Comparison of ENCODE assay signal across 8 cellular contexts in the genomic region with DNA sequence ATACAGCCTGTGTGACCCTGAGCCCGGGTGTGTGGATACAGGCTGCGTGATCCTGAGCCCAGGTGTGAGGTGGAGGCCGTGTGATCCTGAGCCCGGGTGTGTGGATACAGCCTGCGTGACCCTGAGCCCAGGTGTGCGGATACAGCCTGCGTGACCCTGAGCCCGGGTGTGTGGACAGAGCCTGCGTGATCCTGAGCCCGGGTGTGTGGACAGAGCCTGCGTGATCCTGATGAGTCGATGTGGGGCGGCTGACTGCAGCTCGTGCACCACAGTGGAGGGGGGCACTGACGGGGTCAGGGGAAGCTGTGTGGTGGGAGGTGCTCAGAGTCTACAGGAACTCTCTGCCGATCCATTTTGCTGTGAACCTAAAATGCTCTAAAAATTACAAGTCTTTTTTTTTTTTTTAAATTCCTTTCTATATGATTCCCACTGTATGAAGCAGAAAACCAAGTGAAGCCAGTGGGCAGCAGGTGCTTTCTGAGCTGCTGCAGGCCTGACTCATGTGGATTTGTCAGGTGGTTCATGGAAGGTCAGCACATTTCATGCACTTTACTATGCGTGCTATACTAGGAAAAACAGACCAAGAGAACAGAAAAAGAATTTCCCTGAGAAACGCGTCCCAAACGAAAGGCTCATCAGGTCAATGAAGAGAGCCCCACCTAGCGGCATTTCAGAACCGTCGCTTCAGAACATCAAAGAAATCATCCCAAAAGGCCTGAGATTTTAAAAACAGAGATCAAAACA. TPM values are rescaled to one million over a fixed set of nuclear protein-coding genes. Genes with fewer than 3 reads are reported as not detected.
DNase-seq lines count a peak whose midpoint lies in the region; FAIRE-seq and TF ChIP-seq lines count a peak whose summit lies in the region.

No MANE protein-coding gene starts in this region.

- H3K27me3 ChIP-seq in OCI-LY1 (ENCODE audit: insufficient read depth, low read length) = peaks cover 4% of the 10 kb centered on the region; the same call in 1 of the 2 replicates
- H3K27me3 ChIP-seq in H1 (replicated peaks in 1 of 4; ENCODE audit: control insufficient read depth in 3 of 4, extremely low read depth in 1 of 4, insufficient read depth in 3 of 4, low read length in 3 of 4) = no peaks in the 10 kb centered on the region
- H3K27me3 ChIP-seq in mesendoderm (ENCODE audit: insufficient read depth, low read length, poor library complexity) = no peaks in the 10 kb centered on the region
- no peaks in the 10 kb centered on the region for H3K27me3 ChIP-seq in sigmoid colon

- H2AFZ ChIP-seq in OCI-LY1 (ENCODE audit: low read length) (no peak overlapping the region), H1 (ENCODE audit: low read length) (no peak overlapping the region)

- POLR2A ChIA-PET in H1 (lab: Charles Lee; ENCODE audit: partially characterized antibody) = no interaction called here

- H3K79me2 ChIP-seq in OCI-LY1 (ENCODE audit: insufficient read depth, low read length) (no peaks in the 10 kb centered on the region), H1 (ENCODE audit: control insufficient read depth in 1 of 2, insufficient read depth in 2 of 2, low read length in 2 of 2) (peaks cover 0 to 12% of the 10 kb centered on the region in 2 experiments; a peak in 1 of 4 replicates), mesendoderm (ENCODE audit: control insufficient read depth, insufficient read depth, low read length) (no peaks in the 10 kb centered on the region)

- H3K18ac ChIP-seq in H1 (ENCODE audit: extremely low read depth, low read length) = no peak overlapping the region
- no peak overlapping the region for H3K18ac ChIP-seq in mesendoderm (ENCODE audit: low read length)

- CTCF ChIA-PET in H1 (lab: Charles Lee; ENCODE audit: partially characterized antibody) = interaction anchor here (0.6 to 2.7 kb wide), 18 partner anchors 10 to 403 kb away, joined by 3 to 14 read pairs (median 4); no protein-coding TSS in a partner anchor

- H3K9me2 ChIP-seq in OCI-LY1 (ENCODE audit: low read depth, low read length) = no peaks in the 10 kb centered on the region

- H2BK15ac ChIP-seq in H1 (ENCODE audit: low read length) (no peak overlapping the region), mesendoderm (replicated peaks; ENCODE audit: low read depth) (no peak overlapping the region)

- H2AK5ac ChIP-seq in H1 (ENCODE audit: low read depth, low read length) = no peak overlapping the region
- H2AK5ac ChIP-seq in mesendoderm (ENCODE audit: low read length) = no peak overlapping the region

- H3K4me2 ChIP-seq in OCI-LY1 (ENCODE audit: low read length) = no peak overlapping the region
- no peak overlapping the region for H3K4me2 ChIP-seq in H1 (ENCODE audit: insufficient read depth in 1 of 2, low read depth in 2 of 2, low read length in 2 of 2)
- no peak overlapping the region for H3K4me2 ChIP-seq in mesendoderm (ENCODE audit: low read length)

- TF ChIP-seq CTCF in GM10266 (IDR thresholded peaks at IDR 0.05; ENCODE audit: control insufficient read depth, insufficient read depth, low read depth, missing control alignments) (peak; percentile 45), OCI-LY1 (IDR thresholded peaks at IDR 0.05; ENCODE audit: low read length) (peak; percentile 97), H1 (IDR thresholded peaks at IDR 0.05; ENCODE audit: control extremely low read depth in 1 of 3, insufficient read depth in 1 of 3, low read depth in 1 of 3, low read length in 3 of 3) (peak; percentile 31 to 75 (median 68)), sigmoid colon (IDR thresholded peaks at IDR 0.05) (peak in 2 of 4 experiments; percentile 27 to 45)

- peak; percentile 71 for DNase-seq in GM10266 (ENCODE audit: extremely low spot score)
- no peak for DNase-seq in H1 (ENCODE audit: low read depth in 1 of 2, low spot score in 2 of 2)
- peak; percentile 72 for DNase-seq in mesendoderm
- no peak for DNase-seq in islet precursor cell
- DNase-seq in NCI-H1105 (lab: John Stamatoyannopoulos, UW) = no peak
- DNase-seq in sigmoid colon = no peak

- H3K14ac ChIP-seq in H1 (ENCODE audit: insufficient read length) = no peak overlapping the region

- H4K91ac ChIP-seq in H1 (replicated peaks; ENCODE audit: insufficient read length, low read length) = no peak overlapping the region

- 0 out of 2 replicates have a peak, but pooled peaks cover 7% of the 10 kb centered on the region for H4K20me1 ChIP-seq in OCI-LY1 (ENCODE audit: insufficient read depth, low read length)
- H4K20me1 ChIP-seq in H1 (replicated peaks in 1 of 2; ENCODE audit: control insufficient read depth in 1 of 2, insufficient read depth in 2 of 2, low read length in 2 of 2) = peaks cover 3 to 9% of the 10 kb centered on the region in 2 experiments

- no peaks in the 10 kb centered on the region for H3K23me2 ChIP-seq in H1 (ENCODE audit: low read depth, low read length)

- no peaks in the 10 kb centered on the region for H3K9me3 ChIP-seq in OCI-LY1 (ENCODE audit: low read length)
- no peaks in the 10 kb centered on the region for H3K9me3 ChIP-seq in H1 (ENCODE audit: insufficient read depth in 2 of 2, low read depth in 1 of 2, low read length in 1 of 2)
- no peaks in the 10 kb centered on the region for H3K9me3 ChIP-seq in sigmoid colon

- no peak overlapping the region for H3K4me3 ChIP-seq in OCI-LY1 (ENCODE audit: low read depth, low read length, poor library complexity, severe bottlenecking)
- H3K4me3 ChIP-seq in H1 (ENCODE audit: extremely low read depth in 1 of 4, insufficient read depth in 2 of 4, low read depth in 3 of 4, low read length in 4 of 4) = no peak overlapping the region
- H3K4me3 ChIP-seq in mesendoderm (ENCODE audit: low read length) = no peak overlapping the region
- H3K4me3 ChIP-seq in sigmoid colon = no peak overlapping the region

- H2BK120ac ChIP-seq in H1 (replicated peaks; ENCODE audit: low read depth, low read length) (no peak overlapping the region), mesendoderm (ENCODE audit: low read depth, low read length) (no peak overlapping the region)

- TF ChIP-seq EP300 in H1 (IDR thresholded peaks at IDR 0.05; ENCODE audit: borderline replicate concordance in 1 of 2, low read depth in 2 of 2, low read length in 2 of 2) (no peak), sigmoid colon (IDR thresholded peaks at IDR 0.05) (no peak)

- H3K27ac ChIP-seq in OCI-LY1 (ENCODE audit: low read depth, low read length, poor library complexity, severe bottlenecking) (no peak overlapping the region), H1 (ENCODE audit: low read depth, low read length) (no peak overlapping the region), mesendoderm (ENCODE audit: low read depth, low read length) (no peak overlapping the region), sigmoid colon (no peak overlapping the region)

- H4K8ac ChIP-seq in H1 (ENCODE audit: extremely low read depth, insufficient read depth, low read length) (no peak overlapping the region), mesendoderm (ENCODE audit: low read depth, low read length) (no peak overlapping the region)

- TF ChIP-seq POLR2A in H1 (IDR thresholded peaks at IDR 0.05; ENCODE audit: control extremely low read depth in 1 of 2, low read depth in 2 of 2, low read length in 2 of 2) (no peak), sigmoid colon (IDR thresholded peaks at IDR 0.05) (no peak)

- H3F3A ChIP-seq in OCI-LY1 (ENCODE audit: insufficient read depth, low read length) = no peaks in the 10 kb centered on the region

- no peak overlapping the region for H2BK12ac ChIP-seq in H1 (ENCODE audit: low read depth, low read length)

- 73% methylated on average over 23 of the region's 23 CpGs; no CpG with 5 or more reads in 1 of the 2 experiments for WGBS in H1 (ENCODE audit: extremely low coverage in 1 of 2, insufficient coverage in 1 of 2, insufficient read length in 1 of 2, insufficient replicate concordance in 2 of 2, low coverage in 1 of 2, low lambda C conversion rate in 2 of 2, missing lambda C conversion rate in 1 of 2), 2 experiments
- no CpG with 5 or more reads among the region's 23 CpGs for WGBS in mesendoderm (ENCODE audit: extremely low coverage, insufficient coverage, low lambda C conversion rate)
- 63 to 71% methylated on average over 23 of the region's 23 CpGs for WGBS in sigmoid colon, 2 donors

- H3K79me1 ChIP-seq in H1 (ENCODE audit: low read depth, low read length) (peaks cover 8% of the 10 kb centered on the region; the same call in 1 of the 2 replicates), mesendoderm (ENCODE audit: low read length) (no peaks in the 10 kb centered on the region)

- H3K9ac ChIP-seq in OCI-LY1 (ENCODE audit: low read length) = no peak overlapping the region
- no peak overlapping the region for H3K9ac ChIP-seq in H1 (replicated peaks in 1 of 4; ENCODE audit: extremely low read depth in 1 of 4, low read depth in 3 of 4, low read length in 3 of 4)
- H3K9ac ChIP-seq in mesendoderm (ENCODE audit: low read length) = no peak overlapping the region

- no peak overlapping the region for H3K23ac ChIP-seq in H1 (ENCODE audit: insufficient read length)
- H3K23ac ChIP-seq in mesendoderm (ENCODE audit: low read length) = no peak overlapping the region

- H3K56ac ChIP-seq in H1 (replicated peaks; ENCODE audit: insufficient read length, low read depth, low read length) = no peak overlapping the region
- no peak overlapping the region for H3K56ac ChIP-seq in mesendoderm (ENCODE audit: low read length)

- H4K5ac ChIP-seq in H1 (ENCODE audit: insufficient read length, low read depth, low read length) (no peak overlapping the region), mesendoderm (ENCODE audit: low read length) (no peak overlapping the region)

- FAIRE-seq in A204.1 (lab: Jason Lieb, UNC) (peak; percentile 90), H1 (lab: Jason Lieb, UNC) (peak; percentile 69)

- H2BK5ac ChIP-seq in H1 (ENCODE audit: low read depth, low read length) (no peak overlapping the region), mesendoderm (ENCODE audit: low read length) (no peak overlapping the region)

- no peak overlapping the region for H2BK20ac ChIP-seq in H1 (ENCODE audit: low read length)

- intact Hi-C loops in sigmoid colon (cut with DNase I) = loop anchor here (5.0 kb wide), 1 partner anchor 79 kb away; no protein-coding TSS in a partner anchor

- TF ChIP-seq RAD21 in H1 (IDR thresholded peaks at IDR 0.05 in 1 of 2, conservative IDR thresholded peaks at IDR 0.05 in 1 of 2; ENCODE audit: low read depth in 2 of 2, low read length in 2 of 2) = peak; percentile 74 to 80

- H3K4me1 ChIP-seq in OCI-LY1 (ENCODE audit: insufficient read depth, low read length, severe bottlenecking) (no peaks in the 10 kb centered on the region), H1 (replicated peaks in 1 of 4; ENCODE audit: control insufficient read depth in 3 of 4, insufficient read depth in 4 of 4, low read length in 3 of 4) (peaks cover 0 to 5% (median 3%) of the 10 kb centered on the region in 4 experiments; a peak in 4 of 7 replicates), mesendoderm (ENCODE audit: control insufficient read depth, low read depth, low read length) (no peaks in the 10 kb centered on the region), sigmoid colon (peaks cover 0 to 11% (median 5%) of the 10 kb centered on the region in 4 donors)

- H3K4ac ChIP-seq in H1 (replicated peaks; ENCODE audit: insufficient read length, low read depth, low read length) (no peak overlapping the region), mesendoderm (ENCODE audit: low read depth, low read length) (no peak overlapping the region)

- H3K36me3 ChIP-seq in OCI-LY1 (ENCODE audit: insufficient read depth, low read length) = peaks cover 4% of the 10 kb centered on the region
- no peaks in the 10 kb centered on the region for H3K36me3 ChIP-seq in H1 (ENCODE audit: control insufficient read depth in 2 of 4, insufficient read depth in 4 of 4, low read length in 3 of 4)
- no peaks in the 10 kb centered on the region for H3K36me3 ChIP-seq in mesendoderm (ENCODE audit: control insufficient read depth, insufficient read depth, low read length)
- no peaks in the 10 kb centered on the region for H3K36me3 ChIP-seq in sigmoid colon

RNA-seq across cellular contexts. Expression of a gene that starts 19.3 kb away (rescaled TPM):
- 18.3 and 18.5 TPM in 2 replicates for total RNA-seq in H1 (2021; fragmentation: NEBNext Ultra II Directional; extraction: Animal tissue kit (Norgen Biotek cat#: 25700))
- polyA plus RNA-seq in H1 (2011; rRNA removed) = 7.7 and 12.5 TPM in 2 replicates
- polyA plus RNA-seq in H1 (2011; cell fraction: cytosol; rRNA removed) = 11.1 TPM
- polyA plus RNA-seq in H1 (2011; cell fraction: nucleus; rRNA removed) = 32.8 TPM
- polyA plus RNA-seq in H1 (2012, experiment 1 of 2) = 11.4 to 15.6 TPM (median 13.1 TPM) in 4 replicates
- polyA plus RNA-seq in H1 (2012, experiment 2 of 2) = 7.8 TPM
- 9.6 TPM for polyA plus RNA-seq in H1 (2013, experiment 1 of 2)
- 8.4 TPM for polyA plus RNA-seq in H1 (2013, experiment 2 of 2)
- 10.3 and 11.4 TPM in 2 replicates for polyA minus RNA-seq in H1 (2011; rRNA and poly(A)+ RNA removed)
- 15.4 TPM for polyA minus RNA-seq in H1 (2011; cell fraction: cytosol; rRNA and poly(A)+ RNA removed)
- polyA minus RNA-seq in H1 (2011; cell fraction: nucleus; rRNA and poly(A)+ RNA removed) = 35.1 TPM
- 7.2 TPM for polyA plus RNA-seq in mesendoderm (2013, experiment 1 of 2)
- 7.2 TPM for polyA plus RNA-seq in mesendoderm (2013, experiment 2 of 2)
- total RNA-seq in sigmoid colon = 10 to 100 TPM; 19.3 to 39.2 (median 28.5) TPM
- polyA plus RNA-seq in sigmoid colon = 10 to 100 TPM in 2 of 3 donors, 1 to 10 TPM in 1; 9.0 to 23.7 (median 12.6) TPM

RNA-seq across cellular contexts. Expression of a gene that starts 33.0 kb away (rescaled TPM):
- 62.3 and 62.8 TPM in 2 replicates for total RNA-seq in H1 (2021; fragmentation: NEBNext Ultra II Directional; extraction: Animal tissue kit (Norgen Biotek cat#: 25700))
- polyA plus RNA-seq in H1 (2011; rRNA removed) = 38.0 and 65.4 TPM in 2 replicates
- 57.3 TPM for polyA plus RNA-seq in H1 (2011; cell fraction: cytosol; rRNA removed)
- polyA plus RNA-seq in H1 (2011; cell fraction: nucleus; rRNA removed) = 306 TPM
- polyA plus RNA-seq in H1 (2012, experiment 1 of 2) = 54.5 to 72.8 TPM (median 68.7 TPM) in 4 replicates
- polyA plus RNA-seq in H1 (2012, experiment 2 of 2) = 42.3 TPM
- polyA plus RNA-seq in H1 (2013, experiment 1 of 2) = 35.8 TPM
- polyA plus RNA-seq in H1 (2013, experiment 2 of 2) = 33.2 TPM
- 28.2 and 33.0 TPM in 2 replicates for polyA minus RNA-seq in H1 (2011; rRNA and poly(A)+ RNA removed)
- polyA minus RNA-seq in H1 (2011; cell fraction: cytosol; rRNA and poly(A)+ RNA removed) = 49.0 TPM
- 88.7 TPM for polyA minus RNA-seq in H1 (2011; cell fraction: nucleus; rRNA and poly(A)+ RNA removed)
- 22.8 TPM for polyA plus RNA-seq in mesendoderm (2013, experiment 1 of 2)
- 23.4 TPM for polyA plus RNA-seq in mesendoderm (2013, experiment 2 of 2)
- 10 to 100 TPM; 38.7 to 90.6 (median 47.4) TPM for total RNA-seq in sigmoid colon
- 10 to 100 TPM; 19.8 to 49.6 (median 21.3) TPM for polyA plus RNA-seq in sigmoid colon

RNA-seq across cellular contexts. Expression of a gene that starts 33.2 kb away (rescaled TPM):
- 10.2 and 11.6 TPM in 2 replicates for total RNA-seq in H1 (2021; fragmentation: NEBNext Ultra II Directional; extraction: Animal tissue kit (Norgen Biotek cat#: 25700))
- 9.8 and 10.1 TPM in 2 replicates for polyA plus RNA-seq in H1 (2011; rRNA removed)
- 9.4 TPM for polyA plus RNA-seq in H1 (2011; cell fraction: cytosol; rRNA removed)
- polyA plus RNA-seq in H1 (2011; cell fraction: nucleus; rRNA removed) = 16.1 TPM
- 7.2 to 14.6 TPM (median 12.4 TPM) in 4 replicates for polyA plus RNA-seq in H1 (2012, experiment 1 of 2)
- 13.7 TPM for polyA plus RNA-seq in H1 (2012, experiment 2 of 2)
- polyA plus RNA-seq in H1 (2013, experiment 1 of 2) = 8.8 TPM
- polyA plus RNA-seq in H1 (2013, experiment 2 of 2) = 8.2 TPM
- polyA minus RNA-seq in H1 (2011; rRNA and poly(A)+ RNA removed) = 5.8 and 7.9 TPM in 2 replicates
- 5.8 TPM for polyA minus RNA-seq in H1 (2011; cell fraction: cytosol; rRNA and poly(A)+ RNA removed)
- polyA minus RNA-seq in H1 (2011; cell fraction: nucleus; rRNA and poly(A)+ RNA removed) = 4.4 TPM
- 12.0 TPM for polyA plus RNA-seq in mesendoderm (2013, experiment 1 of 2)
- polyA plus RNA-seq in mesendoderm (2013, experiment 2 of 2) = 12.3 TPM
- total RNA-seq in sigmoid colon = 10 to 100 TPM; 31.3 to 46.7 (median 37.1) TPM
- 10 to 100 TPM; 39.8 to 63.7 (median 51.1) TPM for polyA plus RNA-seq in sigmoid colon

Comparison
In these comparisons a context has a peak if more than half of its experiments do, and no peak if none do; other contexts are left out.
1. DNase-seq: peak in GM10266 (single experiment) and mesendoderm (single experiment); none in H1 (0 of 2), islet precursor cell (single experiment), NCI-H1105 (single experiment) and sigmoid colon (single experiment).